Comparison of ENCODE assay signal across 15 cellular contexts in the genomic region with DNA sequence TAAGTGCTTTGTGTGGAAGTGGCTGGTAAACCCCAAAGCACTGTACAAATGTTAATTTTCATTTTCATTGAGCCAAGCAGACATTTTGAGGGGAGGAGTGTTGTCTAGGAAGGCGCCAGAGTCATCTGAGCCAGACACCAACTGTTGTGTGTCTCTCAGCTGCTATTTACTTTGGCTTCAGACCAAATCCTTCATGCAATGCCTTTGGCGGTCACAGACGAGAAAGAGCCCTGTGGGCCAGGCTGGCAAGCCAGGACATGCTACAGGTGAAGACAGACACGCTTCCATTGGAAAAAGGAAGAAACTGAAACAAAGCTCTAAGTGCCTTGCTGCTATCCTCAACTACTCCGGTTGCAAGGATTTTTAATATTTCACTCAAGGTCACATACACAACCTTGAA.
DNase-seq lines count a peak whose midpoint lies in the region; ATAC-seq, FAIRE-seq and TF ChIP-seq lines count a peak whose summit lies in the region.
"Had no signal": no experiment of that assay in that cellular context is flagged by ENCODE, and none has a peak within 500 bp of the region (broad histone marks: within the 10 kb centered on the region; RNA-seq: fewer than 3 reads in every experiment).

No MANE protein-coding gene starts in this region.

- no peaks in the 10 kb centered on the region for H3K27me3 Mint-ChIP-seq in activated T-cell treated with anti-CD3 and anti-CD28 coated beads, Interleukin-2, amount 50 U/mL, for 4 hours (ENCODE audit: low read depth)
- H3K27me3 Mint-ChIP-seq: activated B cell treated with CpG ODN at 0.5 μM for 24 hours had no signal

- TF ChIP-seq CTCF in A549 (IDR thresholded peaks at IDR 0.05) (no peak), left lung (IDR thresholded peaks at IDR 0.05) (no peak)

- H3K4me3 ChIP-seq in A549, result no peak overlapping the region
- H3K4me3 ChIP-seq in left lung, result no peak overlapping the region
- H3K4me3 ChIP-seq: heart right ventricle, testis had no signal

- TF ChIP-seq POLR2A in A549 (IDR thresholded peaks at IDR 0.05; ENCODE audit: low read length), result no peak

- H3K36me3 Mint-ChIP-seq in activated T-cell treated with anti-CD3 and anti-CD28 coated beads, Interleukin-2, amount 50 U/mL, for 4 hours (ENCODE audit: insufficient read depth), result peaks cover 9% of the 10 kb centered on the region

- peak overlapping the region; percentile 15; the same call in 2 of the 3 replicates for H3K4me2 ChIP-seq in A549

- POLR2A ChIA-PET in A549 (lab: Yijun Ruan, JAX), result no interaction called here

- TF ChIP-seq RAD21 in A549 (conservative IDR thresholded peaks at IDR 0.05 in 1 of 2, IDR thresholded peaks at IDR 0.05 in 1 of 2), result no peak

- intact Hi-C loops in left lung (cut with DNase I), result no loop called here

- H3K27me3 ChIP-seq in left lung, result no peaks in the 10 kb centered on the region
- H3K27me3 ChIP-seq: heart right ventricle, testis had no signal

- TF ChIP-seq EP300 in A549 (IDR thresholded peaks at IDR 0.05), result no peak

- H3K4me1 Mint-ChIP-seq in activated T-cell treated with anti-CD3 and anti-CD28 coated beads, Interleukin-2, amount 50 U/mL, for 4 hours (ENCODE audit: low read depth), result no peaks in the 10 kb centered on the region
- H3K4me1 Mint-ChIP-seq: activated B cell treated with CpG ODN at 0.5 μM for 24 hours had no signal

- WGBS in A549 (ENCODE audit: missing lambda C conversion rate), result 72% methylated on average over 5 of the region's 5 CpGs

- CTCF ChIA-PET in A549 (lab: Yijun Ruan, JAX), result interaction anchor here (1.0 to 1.6 kb wide), 2 partner anchors 9 to 90 kb away, joined by 3 to 4 read pairs; no protein-coding TSS in a partner anchor

- H3K4me1 ChIP-seq in A549 (peaks cover 19% of the 10 kb centered on the region), left lung (no peaks in the 10 kb centered on the region)
- H3K4me1 ChIP-seq: testis had no signal

- H3K36me3 ChIP-seq in left lung, result no peaks in the 10 kb centered on the region
- H3K36me3 ChIP-seq: heart right ventricle had no signal

- FAIRE-seq in A549 (lab: Jason Lieb, UNC) (no peak), RCC 7860 (lab: Jason Lieb, UNC) (no peak)
- FAIRE-seq: colon had no signal

- H3K9me3 ChIP-seq in A549, result peaks cover 24% of the 10 kb centered on the region
- peaks cover 0 to 23% of the 10 kb centered on the region in 2 donors for H3K9me3 ChIP-seq in left lung
- H3K9me3 ChIP-seq: testis had no signal

- ATAC-seq in A549 (peak in 1 of 2 experiments; percentile 33; a peak in 1 of 6 replicates), left lung (peak; percentile 43), GM19455 (IDR thresholded peaks at IDR 0.05; ENCODE audit: unreplicated experiment) (no peak), HG02642 (IDR thresholded peaks at IDR 0.05; ENCODE audit: poor library complexity, unreplicated experiment) (no peak)
- no peak for ATAC-seq in activated T-cell treated with anti-CD3 and anti-CD28 coated beads, Interleukin-2, amount 50 U/mL, for 4 hours

- H3K27ac ChIP-seq in A549 (peak overlapping the region; percentile 8 to 49; a peak in 5 of 6 replicates), left lung (no peak overlapping the region)
- H3K27ac ChIP-seq: heart right ventricle, HL-60, testis had no signal

- H3K4me3 Mint-ChIP-seq in activated T-cell treated with anti-CD3 and anti-CD28 coated beads, Interleukin-2, amount 50 U/mL, for 4 hours, result no peak overlapping the region
- H3K4me3 Mint-ChIP-seq: activated B cell treated with CpG ODN at 0.5 μM for 24 hours had no signal

- peaks cover 26% of the 10 kb centered on the region for H3K9me3 Mint-ChIP-seq in activated T-cell treated with anti-CD3 and anti-CD28 coated beads, Interleukin-2, amount 50 U/mL, for 4 hours

- DNase-seq in A549 (ENCODE audit: low read depth in 1 of 2, low spot score in 1 of 2), result peak in 1 of 2 experiments; percentile 31
- DNase-seq in NCI-H128 (lab: John Stamatoyannopoulos, UW; ENCODE audit: unreplicated experiment), result peak; percentile 70
- DNase-seq in NCI-H748 (lab: John Stamatoyannopoulos, UW; ENCODE audit: unreplicated experiment), result peak; percentile 97
- DNase-seq in left lung, result no peak
- DNase-seq in activated T-cell treated with anti-CD3 and anti-CD28 coated beads, Interleukin-2, amount 50 U/mL, for 4 hours, result no peak
- DNase-seq in RCC 7860 (ENCODE audit: low spot score), result no peak
- DNase-seq: activated B cell treated with CpG ODN at 0.5 μM for 24 hours, activated gamma-delta T cell, GF-D8, heart right ventricle, testis had no signal

TF ChIP-seq in A549, 52 proteins besides CTCF, POLR2A, EP300 and RAD21:
- TF ChIP-seq BHLHE40 (IDR thresholded peaks at IDR 0.05; ENCODE audit: low read depth, low read length), result no peak
- TF ChIP-seq RARB (CRISPR knock-in tag; IDR thresholded peaks at IDR 0.05), result no peak
- TF ChIP-seq SREBF2 (IDR thresholded peaks at IDR 0.05), result no peak
- peak; percentile 20; the same call in 1 of the 2 replicates for TF ChIP-seq FOXS1 (CRISPR knock-in tag; IDR thresholded peaks at IDR 0.05)
TF ChIP-seq in A549: peak in this region for 1.

Comparison
In these comparisons a context has a peak if more than half of its experiments do, and no peak if none do; other contexts are left out.
1. DNase-seq: peak in NCI-H128 (single experiment) and NCI-H748 (single experiment); none in left lung (0 of 2), activated T-cell treated with anti-CD3 and anti-CD28 coated beads, Interleukin-2, amount 50 U/mL, for 4 hours (single experiment) and RCC 7860 (single experiment).
2. H3K27ac ChIP-seq: peak in A549 (2 of 2); none in left lung (0 of 2).